Comparison of ENCODE assay signal across 9 cellular contexts in genomic region chr12:116598341-116599284, GRCh38. TPM values are rescaled to one million over a fixed set of nuclear protein-coding genes. Genes with fewer than 3 reads are reported as not detected.
DNase-seq lines count a peak whose midpoint lies in the region; ATAC-seq and TF ChIP-seq lines count a peak whose summit lies in the region.
"Had no signal": no experiment of that assay in that cellular context is flagged by ENCODE, and none has a peak within 500 bp of the region (broad histone marks: within the 10 kb centered on the region; RNA-seq: fewer than 3 reads in every experiment).

No MANE protein-coding gene starts in this region.

- intact Hi-C loops in breast epithelium (cut with DNase I; ENCODE audit: low total_unique reads), result no loop called here
- intact Hi-C loops in MCF 10A (cut with micrococcal nuclease), result no loop called here

- H3K36me3 Mint-ChIP-seq in MCF 10A (ENCODE audit: insufficient read depth, unreplicated experiment), result no peaks in the 10 kb centered on the region
- no peaks in the 10 kb centered on the region for H3K36me3 Mint-ChIP-seq in nephron progenitor cell (ENCODE audit: low read depth)

- H3K36me3 ChIP-seq in breast epithelium (no peaks in the 10 kb centered on the region), urinary bladder (ENCODE audit: insufficient read depth) (no peaks in the 10 kb centered on the region)

- no peaks in the 10 kb centered on the region for H3K27me3 ChIP-seq in breast epithelium

- TF ChIP-seq POLR2A in breast epithelium (IDR thresholded peaks at IDR 0.05), result no peak
- TF ChIP-seq POLR2A in erythroblast (IDR thresholded peaks at IDR 0.05; ENCODE audit: low read length), result no peak

- CTCF ChIA-PET in MCF 10A (lab: Yijun Ruan, JAX), result interaction anchor here (0.6 to 1.3 kb wide), 13 partner anchors 17 to 622 kb away, joined by 3 to 5 read pairs (median 3); no protein-coding TSS in a partner anchor

- H3K4me1 ChIP-seq in breast epithelium (peaks cover 0 to 2% of the 10 kb centered on the region in 2 donors), urinary bladder (ENCODE audit: insufficient read depth) (peaks cover 1% of the 10 kb centered on the region)

- H3K27ac ChIP-seq in breast epithelium, result peak overlapping the region; percentile 87 to 92
- H3K27ac ChIP-seq in urinary bladder (ENCODE audit: low read depth), result peak overlapping the region; percentile 80

- no peaks in the 10 kb centered on the region for H3K9me3 ChIP-seq in breast epithelium

- H3K27me3 Mint-ChIP-seq in MCF 10A (ENCODE audit: insufficient read depth, unreplicated experiment) (no peaks in the 10 kb centered on the region), nephron progenitor cell (ENCODE audit: low read depth, poor library complexity) (peaks cover 11% of the 10 kb centered on the region)

- WGBS in urinary bladder, result 71% methylated on average over 22 of the region's 22 CpGs

- H3K4me3 Mint-ChIP-seq in MCF 10A (ENCODE audit: unreplicated experiment) (no peak overlapping the region), nephron progenitor cell (peak overlapping the region; percentile 59)

- no peaks in the 10 kb centered on the region for H3K4me1 Mint-ChIP-seq in MCF 10A (ENCODE audit: insufficient read depth, unreplicated experiment)
- peaks cover 53% of the 10 kb centered on the region for H3K4me1 Mint-ChIP-seq in nephron progenitor cell

- POLR2A ChIA-PET in MCF 10A (lab: Yijun Ruan, JAX), result interaction anchor here (0.9 kb wide), 1 partner anchor 321 kb away, joined by 3 read pairs; no protein-coding TSS in a partner anchor

- no peak for ATAC-seq in HG02852 (IDR thresholded peaks at IDR 0.05; ENCODE audit: unreplicated experiment)

- H3K27ac Mint-ChIP-seq in MCF 10A (ENCODE audit: low read depth, unreplicated experiment) (no peak overlapping the region), nephron progenitor cell (peak overlapping the region; percentile 26)

- DNase-seq in breast epithelium (ENCODE audit: low spot score in 2 of 2) (no peak), MCF 10A (ENCODE audit: unreplicated experiment) (no peak), erythroblast (lab: John Stamatoyannopoulos, UW) (peak; percentile 49 to 68), nephron progenitor cell (no peak), GM19238 (ENCODE audit: insufficient read length, low spot score) (no peak)
- no peak for DNase-seq in stimulated activated CD4-positive, alpha-beta T cell treated with anti-CD3 and anti-CD28 coated beads, Interleukin-12 subunit alpha, Interleukin-12 subunit beta, amount 100 ng/mL, for 4 hours

- peak overlapping the region in 2 of 3 donors; percentile 36 to 59 for H3K4me3 ChIP-seq in breast epithelium
- no peak overlapping the region for H3K4me3 ChIP-seq in urinary bladder (ENCODE audit: low read depth, low read length)

- TF ChIP-seq CTCF in breast epithelium (IDR thresholded peaks at IDR 0.05) (peak in 1 of 3 donors; percentile 4), MCF 10A (IDR thresholded peaks at IDR 0.05; ENCODE audit: unreplicated experiment) (no peak), nephron progenitor cell (IDR thresholded peaks at IDR 0.05) (no peak)

- BruUV-seq in MCF 10A (replicated peaks; lab: Mats Ljungman, UMichigan), result no TSS peak

- H3K9me3 Mint-ChIP-seq in MCF 10A (ENCODE audit: unreplicated experiment), result no peaks in the 10 kb centered on the region
- H3K9me3 Mint-ChIP-seq in nephron progenitor cell, result no peaks in the 10 kb centered on the region

RNA-seq across cellular contexts. Expression of gene MAP1LC3B2, which starts 39.4 kb away (rescaled TPM):
- total RNA-seq in breast epithelium (1 to 10 TPM in 2 of 3 donors, under 1 TPM in 1; 0.98 to 8.5 (median 1.1) TPM), MCF 10A (2022) (3.4 and 5.1 TPM in 2 replicates), urinary bladder (not detected)
- 3.0 TPM for polyA plus RNA-seq in urinary bladder
- total RNA-seq: HT-29 had no signal

Comparison
In these comparisons a context has a peak if more than half of its experiments do, and no peak if none do; other contexts are left out.
1. DNase-seq: peak in erythroblast (2 of 2); none in breast epithelium (0 of 2), MCF 10A (single experiment), nephron progenitor cell (single experiment), GM19238 (single experiment) and stimulated activated CD4-positive, alpha-beta T cell treated with anti-CD3 and anti-CD28 coated beads, Interleukin-12 subunit alpha, Interleukin-12 subunit beta, amount 100 ng/mL, for 4 hours (single experiment).